ENCODE assay signal across 1 cellular context in the genomic region with DNA sequence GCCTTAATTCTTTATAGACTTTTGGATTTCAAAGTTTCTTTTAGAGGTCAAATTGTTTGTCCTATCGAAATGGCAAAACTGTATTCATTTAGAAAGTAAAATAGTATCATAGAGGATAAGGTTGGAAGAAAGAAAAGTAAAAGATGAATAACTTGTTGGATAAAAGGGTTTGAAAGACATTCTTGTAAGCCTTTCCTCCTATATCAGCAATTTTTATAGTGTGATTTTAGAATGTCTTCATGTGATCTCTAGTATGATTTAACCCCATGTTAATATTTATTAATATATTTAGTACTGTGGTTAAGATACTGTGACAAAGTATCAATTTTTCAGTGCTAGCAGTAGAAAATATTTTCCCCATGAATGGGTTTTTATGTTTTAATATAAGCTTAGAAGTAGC.
TF ChIP-seq lines count a peak whose summit lies in the region.

No MANE protein-coding gene starts in this region.

TF ChIP-seq in WTC11, 78 proteins besides CTCF, POLR2A, EP300 and RAD21 (continued from another document):
- TF ChIP-seq, protein P1, sequence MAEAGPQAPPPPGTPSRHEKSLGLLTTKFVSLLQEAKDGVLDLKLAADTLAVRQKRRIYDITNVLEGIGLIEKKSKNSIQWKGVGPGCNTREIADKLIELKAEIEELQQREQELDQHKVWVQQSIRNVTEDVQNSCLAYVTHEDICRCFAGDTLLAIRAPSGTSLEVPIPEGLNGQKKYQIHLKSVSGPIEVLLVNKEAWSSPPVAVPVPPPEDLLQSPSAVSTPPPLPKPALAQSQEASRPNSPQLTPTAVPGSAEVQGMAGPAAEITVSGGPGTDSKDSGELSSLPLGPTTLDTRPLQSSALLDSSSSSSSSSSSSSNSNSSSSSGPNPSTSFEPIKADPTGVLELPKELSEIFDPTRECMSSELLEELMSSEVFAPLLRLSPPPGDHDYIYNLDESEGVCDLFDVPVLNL (CRISPR knock-in tag; IDR thresholded peaks at IDR 0.05; ENCODE audit: borderline replicate concordance, low read depth), result no peak
- TF ChIP-seq EMX1 (CRISPR knock-in tag; IDR thresholded peaks at IDR 0.05) (no peak), TEAD4 (CRISPR knock-in tag; IDR thresholded peaks at IDR 0.05) (no peak), RORB (CRISPR knock-in tag; IDR thresholded peaks at IDR 0.05) (no peak), ZNF396 (CRISPR knock-in tag; IDR thresholded peaks at IDR 0.05; ENCODE audit: borderline replicate concordance) (no peak), PRRX2 (CRISPR knock-in tag; IDR thresholded peaks at IDR 0.05) (no peak), ZNF263 (CRISPR knock-in tag; IDR thresholded peaks at IDR 0.05; ENCODE audit: low read depth) (no peak), OVOL2 (CRISPR knock-in tag; IDR thresholded peaks at IDR 0.05; ENCODE audit: borderline replicate concordance) (no peak), CBFB (CRISPR knock-in tag; IDR thresholded peaks at IDR 0.05; ENCODE audit: low read depth) (no peak), CREM (CRISPR knock-in tag; IDR thresholded peaks at IDR 0.05) (no peak), ZNF671 (CRISPR knock-in tag; IDR thresholded peaks at IDR 0.05) (no peak), MXD4 (CRISPR knock-in tag; IDR thresholded peaks at IDR 0.05; ENCODE audit: borderline replicate concordance) (no peak), FOXK1 (CRISPR knock-in tag; IDR thresholded peaks at IDR 0.05) (no peak)
- TF ChIP-seq, protein P2, sequence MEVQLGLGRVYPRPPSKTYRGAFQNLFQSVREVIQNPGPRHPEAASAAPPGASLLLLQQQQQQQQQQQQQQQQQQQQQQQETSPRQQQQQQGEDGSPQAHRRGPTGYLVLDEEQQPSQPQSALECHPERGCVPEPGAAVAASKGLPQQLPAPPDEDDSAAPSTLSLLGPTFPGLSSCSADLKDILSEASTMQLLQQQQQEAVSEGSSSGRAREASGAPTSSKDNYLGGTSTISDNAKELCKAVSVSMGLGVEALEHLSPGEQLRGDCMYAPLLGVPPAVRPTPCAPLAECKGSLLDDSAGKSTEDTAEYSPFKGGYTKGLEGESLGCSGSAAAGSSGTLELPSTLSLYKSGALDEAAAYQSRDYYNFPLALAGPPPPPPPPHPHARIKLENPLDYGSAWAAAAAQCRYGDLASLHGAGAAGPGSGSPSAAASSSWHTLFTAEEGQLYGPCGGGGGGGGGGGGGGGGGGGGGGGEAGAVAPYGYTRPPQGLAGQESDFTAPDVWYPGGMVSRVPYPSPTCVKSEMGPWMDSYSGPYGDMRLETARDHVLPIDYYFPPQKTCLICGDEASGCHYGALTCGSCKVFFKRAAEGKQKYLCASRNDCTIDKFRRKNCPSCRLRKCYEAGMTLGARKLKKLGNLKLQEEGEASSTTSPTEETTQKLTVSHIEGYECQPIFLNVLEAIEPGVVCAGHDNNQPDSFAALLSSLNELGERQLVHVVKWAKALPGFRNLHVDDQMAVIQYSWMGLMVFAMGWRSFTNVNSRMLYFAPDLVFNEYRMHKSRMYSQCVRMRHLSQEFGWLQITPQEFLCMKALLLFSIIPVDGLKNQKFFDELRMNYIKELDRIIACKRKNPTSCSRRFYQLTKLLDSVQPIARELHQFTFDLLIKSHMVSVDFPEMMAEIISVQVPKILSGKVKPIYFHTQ (CRISPR knock-in tag; IDR thresholded peaks at IDR 0.05), result no peak
- TF ChIP-seq, protein P3, sequence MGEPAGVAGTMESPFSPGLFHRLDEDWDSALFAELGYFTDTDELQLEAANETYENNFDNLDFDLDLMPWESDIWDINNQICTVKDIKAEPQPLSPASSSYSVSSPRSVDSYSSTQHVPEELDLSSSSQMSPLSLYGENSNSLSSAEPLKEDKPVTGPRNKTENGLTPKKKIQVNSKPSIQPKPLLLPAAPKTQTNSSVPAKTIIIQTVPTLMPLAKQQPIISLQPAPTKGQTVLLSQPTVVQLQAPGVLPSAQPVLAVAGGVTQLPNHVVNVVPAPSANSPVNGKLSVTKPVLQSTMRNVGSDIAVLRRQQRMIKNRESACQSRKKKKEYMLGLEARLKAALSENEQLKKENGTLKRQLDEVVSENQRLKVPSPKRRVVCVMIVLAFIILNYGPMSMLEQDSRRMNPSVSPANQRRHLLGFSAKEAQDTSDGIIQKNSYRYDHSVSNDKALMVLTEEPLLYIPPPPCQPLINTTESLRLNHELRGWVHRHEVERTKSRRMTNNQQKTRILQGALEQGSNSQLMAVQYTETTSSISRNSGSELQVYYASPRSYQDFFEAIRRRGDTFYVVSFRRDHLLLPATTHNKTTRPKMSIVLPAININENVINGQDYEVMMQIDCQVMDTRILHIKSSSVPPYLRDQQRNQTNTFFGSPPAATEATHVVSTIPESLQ (CRISPR knock-in tag; IDR thresholded peaks at IDR 0.05), result no peak
- TF ChIP-seq, protein P4, sequence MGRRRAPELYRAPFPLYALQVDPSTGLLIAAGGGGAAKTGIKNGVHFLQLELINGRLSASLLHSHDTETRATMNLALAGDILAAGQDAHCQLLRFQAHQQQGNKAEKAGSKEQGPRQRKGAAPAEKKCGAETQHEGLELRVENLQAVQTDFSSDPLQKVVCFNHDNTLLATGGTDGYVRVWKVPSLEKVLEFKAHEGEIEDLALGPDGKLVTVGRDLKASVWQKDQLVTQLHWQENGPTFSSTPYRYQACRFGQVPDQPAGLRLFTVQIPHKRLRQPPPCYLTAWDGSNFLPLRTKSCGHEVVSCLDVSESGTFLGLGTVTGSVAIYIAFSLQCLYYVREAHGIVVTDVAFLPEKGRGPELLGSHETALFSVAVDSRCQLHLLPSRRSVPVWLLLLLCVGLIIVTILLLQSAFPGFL (CRISPR knock-in tag; IDR thresholded peaks at IDR 0.05; ENCODE audit: borderline replicate concordance), result no peak
